In the genomic region with DNA sequence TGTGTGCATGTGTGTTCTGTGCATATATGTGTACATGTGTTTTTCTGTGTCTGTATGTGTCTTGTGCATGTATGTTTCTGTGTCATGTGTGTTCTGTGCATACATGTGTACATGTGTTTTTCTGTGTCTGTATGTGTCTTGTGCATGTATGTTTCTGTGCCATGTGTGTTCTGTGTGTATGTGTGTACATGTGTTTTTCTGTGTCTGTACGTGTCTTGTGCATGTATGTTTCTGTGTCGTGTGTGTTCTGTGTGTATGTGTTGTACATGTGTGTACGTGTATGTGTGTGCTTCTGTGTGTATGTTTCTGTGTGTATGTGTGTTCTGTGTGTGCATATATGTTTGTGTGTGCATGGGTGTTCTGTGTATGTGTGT, we compare ENCODE assay signal across 2 cellular contexts.
TF ChIP-seq lines count a peak whose summit lies in the region.

No MANE protein-coding gene starts in this region.

TF ChIP-seq in GM12891, 5 proteins besides CTCF, POLR2A, EP300 and RAD21:
- no peak for TF ChIP-seq POU2F2 (IDR thresholded peaks at IDR 0.05; ENCODE audit: low read depth, low read length)
- TF ChIP-seq POLR2AphosphoS5 (IDR thresholded peaks at IDR 0.05; ENCODE audit: low read depth, low read length), result no peak
- no peak for TF ChIP-seq PAX5 (IDR thresholded peaks at IDR 0.05; ENCODE audit: insufficient read depth, low read length, severe bottlenecking)
- no peak for TF ChIP-seq TAF1 (IDR thresholded peaks at IDR 0.05; ENCODE audit: low read depth, low read length)
- no peak for TF ChIP-seq SPI1 (IDR thresholded peaks at IDR 0.05; ENCODE audit: low read depth, low read length)

TF ChIP-seq in K562, 482 proteins besides CTCF, POLR2A, EP300 and RAD21:
- TF ChIP-seq ZNF212 (CRISPR knock-in tag; IDR thresholded peaks at IDR 0.05) (no peak), GABPA (tag; conservative IDR thresholded peaks at IDR 0.05; ENCODE audit: low read depth) (no peak), SAP30 (IDR thresholded peaks at IDR 0.05; ENCODE audit: borderline replicate concordance, insufficient read depth, low read depth, low read length, poor library complexity, severe bottlenecking) (no peak), ZNF232 (CRISPR knock-in tag; IDR thresholded peaks at IDR 0.05) (no peak), NCOA1 (IDR thresholded peaks at IDR 0.05; ENCODE audit: low read depth) (no peak), SIN3A (IDR thresholded peaks at IDR 0.05; ENCODE audit: borderline replicate concordance in 2 of 2, control insufficient read depth in 1 of 2, low read depth in 2 of 2, low read length in 2 of 2) (no peak), CAMTA2 (CRISPR knock-in tag; conservative IDR thresholded peaks at IDR 0.05) (no peak), ZNF124 (CRISPR knock-in tag; IDR thresholded peaks at IDR 0.05) (no peak), SMC3 (conservative IDR thresholded peaks at IDR 0.05; ENCODE audit: insufficient read depth, low read depth, low read length) (no peak), HIVEP1 (CRISPR knock-in tag; IDR thresholded peaks at IDR 0.05) (no peak), BRF1 (IDR thresholded peaks at IDR 0.05; ENCODE audit: borderline replicate concordance, extremely low read depth, insufficient read length) (no peak), POLR3G (IDR thresholded peaks at IDR 0.05; ENCODE audit: extremely low read depth, insufficient read length, insufficient replicate concordance) (no peak), ZBTB8A (IDR thresholded peaks at IDR 0.05; ENCODE audit: partially characterized antibody) (no peak)
- TF ChIP-seq, protein P1, sequence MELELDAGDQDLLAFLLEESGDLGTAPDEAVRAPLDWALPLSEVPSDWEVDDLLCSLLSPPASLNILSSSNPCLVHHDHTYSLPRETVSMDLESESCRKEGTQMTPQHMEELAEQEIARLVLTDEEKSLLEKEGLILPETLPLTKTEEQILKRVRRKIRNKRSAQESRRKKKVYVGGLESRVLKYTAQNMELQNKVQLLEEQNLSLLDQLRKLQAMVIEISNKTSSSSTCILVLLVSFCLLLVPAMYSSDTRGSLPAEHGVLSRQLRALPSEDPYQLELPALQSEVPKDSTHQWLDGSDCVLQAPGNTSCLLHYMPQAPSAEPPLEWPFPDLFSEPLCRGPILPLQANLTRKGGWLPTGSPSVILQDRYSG (tag; conservative IDR thresholded peaks at IDR 0.05; ENCODE audit: low read depth), result no peak
- TF ChIP-seq, protein P2, sequence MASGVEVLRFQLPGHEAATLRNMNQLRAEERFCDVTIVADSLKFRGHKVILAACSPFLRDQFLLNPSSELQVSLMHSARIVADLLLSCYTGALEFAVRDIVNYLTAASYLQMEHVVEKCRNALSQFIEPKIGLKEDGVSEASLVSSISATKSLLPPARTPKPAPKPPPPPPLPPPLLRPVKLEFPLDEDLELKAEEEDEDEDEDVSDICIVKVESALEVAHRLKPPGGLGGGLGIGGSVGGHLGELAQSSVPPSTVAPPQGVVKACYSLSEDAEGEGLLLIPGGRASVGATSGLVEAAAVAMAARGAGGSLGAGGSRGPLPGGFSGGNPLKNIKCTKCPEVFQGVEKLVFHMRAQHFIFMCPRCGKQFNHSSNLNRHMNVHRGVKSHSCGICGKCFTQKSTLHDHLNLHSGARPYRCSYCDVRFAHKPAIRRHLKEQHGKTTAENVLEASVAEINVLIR (CRISPR knock-in tag; IDR thresholded peaks at IDR 0.05), result no peak
- TF ChIP-seq, protein P3, sequence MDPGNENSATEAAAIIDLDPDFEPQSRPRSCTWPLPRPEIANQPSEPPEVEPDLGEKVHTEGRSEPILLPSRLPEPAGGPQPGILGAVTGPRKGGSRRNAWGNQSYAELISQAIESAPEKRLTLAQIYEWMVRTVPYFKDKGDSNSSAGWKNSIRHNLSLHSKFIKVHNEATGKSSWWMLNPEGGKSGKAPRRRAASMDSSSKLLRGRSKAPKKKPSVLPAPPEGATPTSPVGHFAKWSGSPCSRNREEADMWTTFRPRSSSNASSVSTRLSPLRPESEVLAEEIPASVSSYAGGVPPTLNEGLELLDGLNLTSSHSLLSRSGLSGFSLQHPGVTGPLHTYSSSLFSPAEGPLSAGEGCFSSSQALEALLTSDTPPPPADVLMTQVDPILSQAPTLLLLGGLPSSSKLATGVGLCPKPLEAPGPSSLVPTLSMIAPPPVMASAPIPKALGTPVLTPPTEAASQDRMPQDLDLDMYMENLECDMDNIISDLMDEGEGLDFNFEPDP (CRISPR knock-in tag; IDR thresholded peaks at IDR 0.05), result no peak
- TF ChIP-seq, protein P4, sequence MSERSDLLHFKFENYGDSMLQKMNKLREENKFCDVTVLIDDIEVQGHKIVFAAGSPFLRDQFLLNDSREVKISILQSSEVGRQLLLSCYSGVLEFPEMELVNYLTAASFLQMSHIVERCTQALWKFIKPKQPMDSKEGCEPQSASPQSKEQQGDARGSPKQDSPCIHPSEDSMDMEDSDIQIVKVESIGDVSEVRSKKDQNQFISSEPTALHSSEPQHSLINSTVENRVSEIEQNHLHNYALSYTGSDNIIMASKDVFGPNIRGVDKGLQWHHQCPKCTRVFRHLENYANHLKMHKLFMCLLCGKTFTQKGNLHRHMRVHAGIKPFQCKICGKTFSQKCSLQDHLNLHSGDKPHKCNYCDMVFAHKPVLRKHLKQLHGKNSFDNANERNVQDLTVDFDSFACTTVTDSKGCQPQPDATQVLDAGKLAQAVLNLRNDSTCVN (CRISPR knock-in tag; IDR thresholded peaks at IDR 0.05), result no peak
- TF ChIP-seq, protein P5, sequence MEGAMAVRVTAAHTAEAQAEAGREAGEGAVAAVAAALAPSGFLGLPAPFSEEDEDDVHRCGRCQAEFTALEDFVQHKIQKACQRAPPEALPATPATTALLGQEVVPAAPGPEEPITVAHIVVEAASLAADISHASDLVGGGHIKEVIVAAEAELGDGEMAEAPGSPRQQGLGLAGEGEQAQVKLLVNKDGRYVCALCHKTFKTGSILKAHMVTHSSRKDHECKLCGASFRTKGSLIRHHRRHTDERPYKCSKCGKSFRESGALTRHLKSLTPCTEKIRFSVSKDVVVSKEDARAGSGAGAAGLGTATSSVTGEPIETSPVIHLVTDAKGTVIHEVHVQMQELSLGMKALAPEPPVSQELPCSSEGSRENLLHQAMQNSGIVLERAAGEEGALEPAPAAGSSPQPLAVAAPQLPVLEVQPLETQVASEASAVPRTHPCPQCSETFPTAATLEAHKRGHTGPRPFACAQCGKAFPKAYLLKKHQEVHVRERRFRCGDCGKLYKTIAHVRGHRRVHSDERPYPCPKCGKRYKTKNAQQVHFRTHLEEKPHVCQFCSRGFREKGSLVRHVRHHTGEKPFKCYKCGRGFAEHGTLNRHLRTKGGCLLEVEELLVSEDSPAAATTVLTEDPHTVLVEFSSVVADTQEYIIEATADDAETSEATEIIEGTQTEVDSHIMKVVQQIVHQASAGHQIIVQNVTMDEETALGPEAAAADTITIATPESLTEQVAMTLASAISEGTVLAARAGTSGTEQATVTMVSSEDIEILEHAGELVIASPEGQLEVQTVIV (CRISPR knock-in tag; IDR thresholded peaks at IDR 0.05; ENCODE audit: borderline replicate concordance), result no peak
- TF ChIP-seq, protein P6, sequence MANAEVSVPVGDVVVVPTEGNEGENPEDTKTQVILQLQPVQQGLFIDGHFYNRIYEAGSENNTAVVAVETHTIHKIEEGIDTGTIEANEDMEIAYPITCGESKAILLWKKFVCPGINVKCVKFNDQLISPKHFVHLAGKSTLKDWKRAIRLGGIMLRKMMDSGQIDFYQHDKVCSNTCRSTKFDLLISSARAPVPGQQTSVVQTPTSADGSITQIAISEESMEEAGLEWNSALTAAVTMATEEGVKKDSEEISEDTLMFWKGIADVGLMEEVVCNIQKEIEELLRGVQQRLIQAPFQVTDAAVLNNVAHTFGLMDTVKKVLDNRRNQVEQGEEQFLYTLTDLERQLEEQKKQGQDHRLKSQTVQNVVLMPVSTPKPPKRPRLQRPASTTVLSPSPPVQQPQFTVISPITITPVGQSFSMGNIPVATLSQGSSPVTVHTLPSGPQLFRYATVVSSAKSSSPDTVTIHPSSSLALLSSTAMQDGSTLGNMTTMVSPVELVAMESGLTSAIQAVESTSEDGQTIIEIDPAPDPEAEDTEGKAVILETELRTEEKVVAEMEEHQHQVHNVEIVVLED (CRISPR knock-in tag; IDR thresholded peaks at IDR 0.05), result no peak
- TF ChIP-seq, protein P7, sequence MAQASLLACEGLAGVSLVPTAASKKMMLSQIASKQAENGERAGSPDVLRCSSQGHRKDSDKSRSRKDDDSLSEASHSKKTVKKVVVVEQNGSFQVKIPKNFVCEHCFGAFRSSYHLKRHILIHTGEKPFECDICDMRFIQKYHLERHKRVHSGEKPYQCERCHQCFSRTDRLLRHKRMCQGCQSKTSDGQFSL (CRISPR knock-in tag; IDR thresholded peaks at IDR 0.05), result no peak
- TF ChIP-seq, protein P7 (tag; IDR thresholded peaks at IDR 0.05), result no peak
